8 cellular contexts compared by ENCODE assay signal in genomic region chr17:82963104-82963950, GRCh38.
A peak's percentile ranks its signal among the peaks of the same experiment; 100 is the strongest.
DNase-seq lines count a peak whose midpoint lies in the region; ATAC-seq and TF ChIP-seq lines count a peak whose summit lies in the region.

No MANE protein-coding gene starts in this region.

- 10% methylated on average over 2 of the region's 25 CpGs; no CpG with 5 or more reads in 1 of the 2 experiments for WGBS in IMR-90 (ENCODE audit: extremely low coverage in 2 of 2, insufficient read length in 1 of 2), 2 experiments

- H3K4me1 Mint-ChIP-seq in CD8-positive, alpha-beta T cell (ENCODE audit: low read depth), result peaks cover 6% of the 10 kb centered on the region
- peaks cover 5% of the 10 kb centered on the region for H3K4me1 Mint-ChIP-seq in activated CD8-positive, alpha-beta memory T cell treated with anti-CD3 and anti-CD28 coated beads, Interleukin-2, amount 10 ng/mL, durations not matched to agents 7 days and 5 days
- H3K4me1 Mint-ChIP-seq in naive thymus-derived CD4-positive, alpha-beta T cell, result peaks cover 6 to 12% (median 7%) of the 10 kb centered on the region in 7 donors

- H3K9me1 ChIP-seq in IMR-90 (ENCODE audit: insufficient read depth, low read length), result peaks cover 4% of the 10 kb centered on the region

- H3K4me2 ChIP-seq in IMR-90 (ENCODE audit: low read depth, low read length), result peak overlapping the region; percentile 43

- H3K36me3 Mint-ChIP-seq in CD8-positive, alpha-beta T cell, result peaks cover 8% of the 10 kb centered on the region
- H3K36me3 Mint-ChIP-seq in activated CD8-positive, alpha-beta memory T cell treated with anti-CD3 and anti-CD28 coated beads, Interleukin-2, amount 10 ng/mL, durations not matched to agents 7 days and 5 days, result peaks cover 15% of the 10 kb centered on the region
- peaks cover 0 to 22% (median 0%) of the 10 kb centered on the region in 5 donors for H3K36me3 Mint-ChIP-seq in naive thymus-derived CD4-positive, alpha-beta T cell

- no peak overlapping the region for H2BK15ac ChIP-seq in IMR-90 (ENCODE audit: low read depth, low read length)

- no peak overlapping the region for H3K4me3 ChIP-seq in CD8-positive, alpha-beta T cell (ENCODE audit: low read depth, low read length)
- H3K4me3 ChIP-seq in IMR-90 (ENCODE audit: insufficient read depth, low read depth, low read length), result no peak overlapping the region
- no peak overlapping the region for H3K4me3 ChIP-seq in naive thymus-derived CD4-positive, alpha-beta T cell (ENCODE audit: low read length)

- peak; percentile 92 for TF ChIP-seq RAD21 in IMR-90 (IDR thresholded peaks at IDR 0.05; ENCODE audit: low read length)

- peak overlapping the region; percentile 63 for H4K91ac ChIP-seq in IMR-90 (ENCODE audit: insufficient read depth, low read depth, low read length)

- in situ Hi-C loops in IMR-90 (cut with MboI; ENCODE audit: low sequenced_read_pairs), result no loop called here

- H3K56ac ChIP-seq in IMR-90 (ENCODE audit: extremely low read depth, insufficient read depth, low read length), result no peak overlapping the region

- BruUV-seq in IMR-90 (replicated peaks; lab: Mats Ljungman, UMichigan), result no TSS peak

- H3K18ac ChIP-seq in IMR-90 (ENCODE audit: low read depth, low read length), result no peak overlapping the region

- peak; percentile 66 for ATAC-seq in CD8-positive, alpha-beta T cell
- peak; percentile 96 for ATAC-seq in IMR-90 (ENCODE audit: low read depth)
- peak; percentile 45 for ATAC-seq in activated CD8-positive, alpha-beta memory T cell treated with anti-CD3 and anti-CD28 coated beads, Interleukin-2, amount 10 ng/mL, durations not matched to agents 7 days and 5 days
- ATAC-seq in foreskin keratinocyte, result peak; percentile 28
- peak; percentile 87 for ATAC-seq in naive thymus-derived CD4-positive, alpha-beta T cell
- no peak for ATAC-seq in GM21576 (IDR thresholded peaks at IDR 0.05; ENCODE audit: unreplicated experiment)

- H4K5ac ChIP-seq in IMR-90 (ENCODE audit: low read depth, low read length), result no peak overlapping the region

- dilution Hi-C loops in IMR-90 (cut with HindIII; ENCODE audit: low sequenced_read_pairs, unreplicated experiment), result no loop called here

- peak overlapping the region; percentile 17; the same call in 1 of the 2 replicates for H2AK5ac ChIP-seq in IMR-90 (ENCODE audit: low read depth, low read length)

- H3K23ac ChIP-seq in IMR-90 (ENCODE audit: low read depth, low read length), result no peak overlapping the region

- H3K4me3 Mint-ChIP-seq in CD8-positive, alpha-beta T cell, result no peak overlapping the region
- no peak overlapping the region for H3K4me3 Mint-ChIP-seq in activated CD8-positive, alpha-beta memory T cell treated with anti-CD3 and anti-CD28 coated beads, Interleukin-2, amount 10 ng/mL, durations not matched to agents 7 days and 5 days
- H3K4me3 Mint-ChIP-seq in naive thymus-derived CD4-positive, alpha-beta T cell, result peak overlapping the region in 6 of 10 donors; percentile 9 to 75 (median 44)

- no peaks in the 10 kb centered on the region for H4K20me1 ChIP-seq in IMR-90 (ENCODE audit: insufficient read depth, low read length)

- peak overlapping the region; percentile 77 for H3K4ac ChIP-seq in IMR-90 (ENCODE audit: low read depth, low read length)

- intact Hi-C loops in CD8-positive, alpha-beta T cell (cut with DNase I, micrococcal nuclease), result loop anchor here (1.0 to 10.0 kb wide), 3 partner anchors 61 to 181 kb away; no protein-coding TSS in a partner anchor
- intact Hi-C loops in IMR-90 (cut with micrococcal nuclease), result loop anchor here (1.0 to 2.0 kb wide), 4 partner anchors 116 to 182 kb away; partner anchors contain the start of gene METRNL
- intact Hi-C loops in naive thymus-derived CD4-positive, alpha-beta T cell (cut with micrococcal nuclease), result loop anchor here in 1 of 2 donors (1.0 kb wide), 1 partner anchor 181 kb away; no protein-coding TSS in a partner anchor

- H3K27me3 ChIP-seq in CD8-positive, alpha-beta T cell (ENCODE audit: insufficient read depth, low read length), result no peaks in the 10 kb centered on the region
- H3K27me3 ChIP-seq in IMR-90 (ENCODE audit: control insufficient read depth, insufficient read depth, low read length) (no peaks in the 10 kb centered on the region), foreskin keratinocyte (no peaks in the 10 kb centered on the region)
- H3K27me3 ChIP-seq in naive thymus-derived CD4-positive, alpha-beta T cell (ENCODE audit: control insufficient read depth in 2 of 2, insufficient read depth in 2 of 2, low read length in 2 of 2), result no peaks in the 10 kb centered on the region

- H3K36me3 ChIP-seq in CD8-positive, alpha-beta T cell (ENCODE audit: insufficient read depth, low read length), result peaks cover 3% of the 10 kb centered on the region
- H3K36me3 ChIP-seq in IMR-90 (ENCODE audit: control insufficient read depth, insufficient read depth, low read length), result peaks cover 4% of the 10 kb centered on the region
- H3K36me3 ChIP-seq in naive thymus-derived CD4-positive, alpha-beta T cell (ENCODE audit: control insufficient read depth in 2 of 3, insufficient read depth in 3 of 3, low read length in 3 of 3), result peaks cover 0 to 11% (median 0%) of the 10 kb centered on the region in 3 experiments

- H3K9ac ChIP-seq in IMR-90 (ENCODE audit: low read depth, low read length), result peak overlapping the region; percentile 12; the same call in 1 of the 2 replicates

- H3K9me3 Mint-ChIP-seq in CD8-positive, alpha-beta T cell, result no peaks in the 10 kb centered on the region
- H3K9me3 Mint-ChIP-seq in activated CD8-positive, alpha-beta memory T cell treated with anti-CD3 and anti-CD28 coated beads, Interleukin-2, amount 10 ng/mL, durations not matched to agents 7 days and 5 days (ENCODE audit: low read depth), result no peaks in the 10 kb centered on the region
- no peaks in the 10 kb centered on the region for H3K9me3 Mint-ChIP-seq in naive thymus-derived CD4-positive, alpha-beta T cell

- H2AFZ ChIP-seq in IMR-90 (replicated peaks; ENCODE audit: low read length, poor library complexity), result peak overlapping the region; percentile 92

- CTCF ChIA-PET in CD8-positive, alpha-beta T cell (lab: Charles Lee), result interaction anchor here (1.2 kb wide), 2 partner anchors 10 to 238 kb away, joined by 3 to 4 read pairs; no protein-coding TSS in a partner anchor
- CTCF ChIA-PET in IMR-90 (lab: Yijun Ruan, JAX), result interaction anchor here (0.5 to 1.4 kb wide), 4 partner anchors 26 to 120 kb away, joined by 3 to 7 read pairs (median 4); no protein-coding TSS in a partner anchor
- CTCF ChIA-PET in activated CD8-positive, alpha-beta memory T cell treated with anti-CD3 and anti-CD28 coated beads, Interleukin-2, amount 10 ng/mL, durations not matched to agents 7 days and 5 days (lab: Charles Lee), result interaction anchor here (0.6 to 0.8 kb wide), 3 partner anchors 55 to 123 kb away, joined by 3 to 4 read pairs (median 3); no protein-coding TSS in a partner anchor
- CTCF ChIA-PET in naive thymus-derived CD4-positive, alpha-beta T cell (lab: Charles Lee), result interaction anchor here (0.7 to 1.2 kb wide), 2 partner anchors 38 to 183 kb away, joined by 3 to 4 read pairs; no protein-coding TSS in a partner anchor

- DNase-seq in CD8-positive, alpha-beta T cell, result peak in 6 of 7 experiments; percentile 14 to 74 (median 38)
- peak; percentile 77 for DNase-seq in IMR-90
- DNase-seq in activated CD8-positive, alpha-beta memory T cell treated with anti-CD3 and anti-CD28 coated beads, Interleukin-2, amount 10 ng/mL, durations not matched to agents 7 days and 5 days, result no peak
- DNase-seq in foreskin keratinocyte, result peak in 1 of 2 donors; percentile 11
- peak in 6 of 9 donors; percentile 12 to 52 (median 32) for DNase-seq in naive thymus-derived CD4-positive, alpha-beta T cell
- no peak for DNase-seq in NCI-H2081 (lab: John Stamatoyannopoulos, UW)
- DNase-seq in SW 1271 (lab: John Stamatoyannopoulos, UW), result no peak

- no peak overlapping the region for H3K27ac ChIP-seq in CD8-positive, alpha-beta T cell (ENCODE audit: low read depth, low read length)
- H3K27ac ChIP-seq in IMR-90 (ENCODE audit: insufficient read depth, low read length), result no peak overlapping the region
- H3K27ac ChIP-seq in foreskin keratinocyte, result no peak overlapping the region
- H3K27ac ChIP-seq in naive thymus-derived CD4-positive, alpha-beta T cell (ENCODE audit: low read depth, low read length), result no peak overlapping the region

- peak overlapping the region; percentile 89 for H2AK9ac ChIP-seq in IMR-90 (replicated peaks; ENCODE audit: low read depth, low read length, poor library complexity)

- no peak for TF ChIP-seq POLR2A in IMR-90 (IDR thresholded peaks at IDR 0.05; ENCODE audit: low read depth, low read length)

- H3K27me3 Mint-ChIP-seq in CD8-positive, alpha-beta T cell (ENCODE audit: low read depth), result no peaks in the 10 kb centered on the region
- H3K27me3 Mint-ChIP-seq in activated CD8-positive, alpha-beta memory T cell treated with anti-CD3 and anti-CD28 coated beads, Interleukin-2, amount 10 ng/mL, durations not matched to agents 7 days and 5 days, result no peaks in the 10 kb centered on the region
- no peaks in the 10 kb centered on the region for H3K27me3 Mint-ChIP-seq in naive thymus-derived CD4-positive, alpha-beta T cell

- POLR2A ChIA-PET in CD8-positive, alpha-beta T cell (lab: Charles Lee), result no interaction called here
- POLR2A ChIA-PET in IMR-90 (lab: Charles Lee; ENCODE audit: unreplicated experiment), result interaction anchor here (0.6 kb wide), 1 partner anchor 90 kb away, joined by 3 read pairs; no protein-coding TSS in a partner anchor
- POLR2A ChIA-PET in naive thymus-derived CD4-positive, alpha-beta T cell (lab: Charles Lee), result no interaction called here

- H3K27ac Mint-ChIP-seq in CD8-positive, alpha-beta T cell, result no peak overlapping the region
- no peak overlapping the region for H3K27ac Mint-ChIP-seq in activated CD8-positive, alpha-beta memory T cell treated with anti-CD3 and anti-CD28 coated beads, Interleukin-2, amount 10 ng/mL, durations not matched to agents 7 days and 5 days
- H3K27ac Mint-ChIP-seq in naive thymus-derived CD4-positive, alpha-beta T cell, result peak overlapping the region in 1 of 9 donors; percentile 51

- peak overlapping the region; percentile 26 for H2BK20ac ChIP-seq in IMR-90 (ENCODE audit: low read depth, low read length)

- H2BK120ac ChIP-seq in IMR-90 (ENCODE audit: low read depth, low read length), result peak overlapping the region; percentile 62; the same call in 1 of the 2 replicates

- peaks cover 6% of the 10 kb centered on the region for H3K4me1 ChIP-seq in CD8-positive, alpha-beta T cell (ENCODE audit: insufficient read depth, low read length)
- peaks cover 5% of the 10 kb centered on the region for H3K4me1 ChIP-seq in IMR-90 (ENCODE audit: control insufficient read depth, insufficient read depth, low read length)
- no peaks in the 10 kb centered on the region for H3K4me1 ChIP-seq in foreskin keratinocyte
- peaks cover 0 to 7% of the 10 kb centered on the region in 2 donors for H3K4me1 ChIP-seq in naive thymus-derived CD4-positive, alpha-beta T cell (ENCODE audit: control insufficient read depth in 2 of 2, insufficient read depth in 2 of 2, low read length in 2 of 2)

- H3K14ac ChIP-seq in IMR-90 (replicated peaks; ENCODE audit: low read depth, low read length), result peak overlapping the region; percentile 70

- peak; percentile 33 for TF ChIP-seq CTCF in CD8-positive, alpha-beta T cell (IDR thresholded peaks at IDR 0.05)
- TF ChIP-seq CTCF in IMR-90 (conservative IDR thresholded peaks at IDR 0.05; ENCODE audit: low read depth, low read length) (peak; percentile 95), foreskin keratinocyte (conservative IDR thresholded peaks at IDR 0.05) (peak; percentile 64)

- no peak overlapping the region for H2BK5ac ChIP-seq in IMR-90 (ENCODE audit: low read depth, low read length, poor library complexity, severe bottlenecking)

- no peaks in the 10 kb centered on the region for H3K79me1 ChIP-seq in IMR-90 (ENCODE audit: low read depth in 1 of 2, low read length in 2 of 2)

- H3K9me3 ChIP-seq in CD8-positive, alpha-beta T cell (ENCODE audit: low read length), result no peaks in the 10 kb centered on the region
- no peaks in the 10 kb centered on the region for H3K9me3 ChIP-seq in IMR-90 (ENCODE audit: control insufficient read depth, insufficient read depth, low read length)
- H3K9me3 ChIP-seq in naive thymus-derived CD4-positive, alpha-beta T cell (ENCODE audit: control insufficient read depth in 2 of 3, low read length in 3 of 3), result no peaks in the 10 kb centered on the region

- peak overlapping the region in 1 of 2 experiments; percentile 59; a peak in 2 of 4 replicates for H4K8ac ChIP-seq in IMR-90 (ENCODE audit: low read depth in 2 of 2, low read length in 2 of 2)

Comparison
In these comparisons a context has a peak if more than half of its experiments do, and no peak if none do; other contexts are left out.
1. DNase-seq: peak in CD8-positive, alpha-beta T cell (6 of 7), IMR-90 (single experiment) and naive thymus-derived CD4-positive, alpha-beta T cell (6 of 9); none in activated CD8-positive, alpha-beta memory T cell treated with anti-CD3 and anti-CD28 coated beads, Interleukin-2, amount 10 ng/mL, durations not matched to agents 7 days and 5 days (single experiment), NCI-H2081 (0 of 2) and SW 1271 (0 of 2).
2. H3K4me3 Mint-ChIP-seq: peak in naive thymus-derived CD4-positive, alpha-beta T cell (6 of 10); none in CD8-positive, alpha-beta T cell (single experiment) and activated CD8-positive, alpha-beta memory T cell treated with anti-CD3 and anti-CD28 coated beads, Interleukin-2, amount 10 ng/mL, durations not matched to agents 7 days and 5 days (single experiment).
3. CTCF ChIP-seq: peak in every context shown above with its lines; median percentile 95 in IMR-90; 64 in foreskin keratinocyte; 33 in CD8-positive, alpha-beta T cell.